In genomic region chr2:1942146-1942545, GRCh38 we compare ENCODE assay signal across 32 cellular contexts.
DNase-seq lines count a peak whose midpoint lies in the region; ATAC-seq and TF ChIP-seq lines count a peak whose summit lies in the region.
"Had no signal": no experiment of that assay in that cellular context is flagged by ENCODE, and none has a peak within 500 bp of the region (broad histone marks: within the 10 kb centered on the region; RNA-seq: fewer than 3 reads in every experiment).

No MANE protein-coding gene starts in this region.

- peak; percentile 74 for DNase-seq in G401 (ENCODE audit: low spot score)
- peak; percentile 67 for DNase-seq in cerebellar cortex (ENCODE audit: low spot score)
- peak; percentile 64 for DNase-seq in cerebellum (ENCODE audit: low spot score)
- peak; percentile 7 for DNase-seq in sigmoid colon
- no peak for DNase-seq in activated effector memory CD4-positive, alpha-beta T cell treated with anti-CD3 and anti-CD28 coated beads, Interleukin-2, amount 50 U/mL, for 16 hours
- DNase-seq: 8988T; ACHN; AML-193; BE2C; Caco-2; Calu3; CD4-positive, alpha-beta memory T cell; CD4-positive, alpha-beta T cell; CD4-positive, CD25-positive, alpha-beta regulatory T cell; CD8-positive, alpha-beta memory T cell; CD8-positive, alpha-beta T cell; COR-L47; DMS 273 treated with DMSO at 0.1 percent for 48 hours; DMS153; DMS53; DMS79; DMS79 treated with DMSO at 0.1 percent for 48 hours; DND-41; EL had no signal

- intact Hi-C loops in sigmoid colon (cut with DNase I), result no loop called here

- H3K36me3 ChIP-seq in sigmoid colon, result no peaks in the 10 kb centered on the region
- H3K36me3 ChIP-seq: BE2C; BLaER1; BLaER1 treated with 17β-estradiol and CSF1 and Interleukin-3, amounts not matched to agents 10 nM and 100 nM had no signal

- no peaks in the 10 kb centered on the region for H3K27me3 ChIP-seq in sigmoid colon
- H3K27me3 ChIP-seq: BE2C; BLaER1; BLaER1 treated with 17β-estradiol and CSF1 and Interleukin-3, amounts not matched to agents 10 nM and 100 nM had no signal

- H3K9me3 ChIP-seq in sigmoid colon, result no peaks in the 10 kb centered on the region
- H3K9me3 ChIP-seq: A549, BE2C, Caco-2 had no signal

- no peak overlapping the region for H3K4me3 ChIP-seq in sigmoid colon
- H3K4me3 ChIP-seq: A549; BLaER1; BLaER1 treated with 17β-estradiol and CSF1 and Interleukin-3, amounts not matched to agents 10 nM and 100 nM had no signal

- no peak for TF ChIP-seq CTCF in sigmoid colon (IDR thresholded peaks at IDR 0.05)

- WGBS in sigmoid colon, 2 donors, result 94 to 95% methylated on average over 8 of the region's 8 CpGs

- no peaks in the 10 kb centered on the region for H3K4me1 ChIP-seq in sigmoid colon
- H3K4me1 ChIP-seq: A549, BE2C, Caco-2 had no signal

- ATAC-seq in GM18498 (IDR thresholded peaks at IDR 0.05; ENCODE audit: unreplicated experiment) (no peak), HG03175 (IDR thresholded peaks at IDR 0.05; ENCODE audit: unreplicated experiment) (no peak), HG03571 (IDR thresholded peaks at IDR 0.05; ENCODE audit: unreplicated experiment) (no peak)
- ATAC-seq: A549; CD8-positive, alpha-beta T cell had no signal

- no peak overlapping the region for H3K27ac ChIP-seq in sigmoid colon
- H3K27ac ChIP-seq: 22Rv1; A549; BLaER1; BLaER1 treated with 17β-estradiol and CSF1 and Interleukin-3, amounts not matched to agents 10 nM and 100 nM; C4-2B had no signal

- no peak for TF ChIP-seq POLR2A in sigmoid colon (IDR thresholded peaks at IDR 0.05)

- in situ Hi-C loops in G401 (cut with HindIII; ENCODE audit: low sequenced_read_pairs), result no loop called here

- no peak for TF ChIP-seq EP300 in sigmoid colon (IDR thresholded peaks at IDR 0.05)
